8 cellular contexts compared by ENCODE assay signal in genomic region chr3:116806351-116806750, GRCh38.
"Had no signal": no experiment of that assay in that cellular context is flagged by ENCODE, and none has a peak within 500 bp of the region (broad histone marks: within the 10 kb centered on the region; RNA-seq: fewer than 3 reads in every experiment).

No MANE protein-coding gene starts in this region.

- H3K9me3 ChIP-seq: HAP-1 had no signal

- H3K4me1 ChIP-seq: HAP-1 had no signal

- H3K36me3 ChIP-seq: HAP-1 had no signal

- DNase-seq: GM23248, GOT3, H7, H9, HCEC 1CT, HFFc6 had no signal

- H3K9ac ChIP-seq: GM23248 had no signal

- H3K4me3 ChIP-seq: GM23248, GM23338, HAP-1 had no signal

- H3K27ac ChIP-seq: GM23248 had no signal
